8 cellular contexts compared by ENCODE assay signal in genomic region chr2:234191819-234192407, GRCh38.
DNase-seq lines count a peak whose midpoint lies in the region; ATAC-seq and TF ChIP-seq lines count a peak whose summit lies in the region.

No MANE protein-coding gene starts in this region.

- no peak overlapping the region for H3K27ac ChIP-seq in RWPE2 (ENCODE audit: poor library complexity, severe bottlenecking)

- peaks cover 5 to 11% of the 10 kb centered on the region in 2 donors for H3K4me1 Mint-ChIP-seq in natural killer cell

- peaks cover 12% of the 10 kb centered on the region for H3K4me1 ChIP-seq in RWPE2 (ENCODE audit: insufficient read depth, poor library complexity, severe bottlenecking)

- peak; percentile 57 for DNase-seq in DMS53 (lab: John Stamatoyannopoulos, UW)
- DNase-seq in NCI-H1436 (lab: John Stamatoyannopoulos, UW): peak; percentile 93
- DNase-seq in RWPE2 (ENCODE audit: low spot score): no peak
- peak; percentile 31 for DNase-seq in glomerular visceral epithelial cell (ENCODE audit: extremely low spot score)
- no peak for DNase-seq in activated CD4-positive, alpha-beta T cell treated with anti-CD3 and anti-CD28 coated beads for 1 hour
- DNase-seq in natural killer cell: no peak
- no peak for DNase-seq in activated CD8-positive, alpha-beta memory T cell treated with anti-CD3 and anti-CD28 coated beads for 24 hours

- H3K36me3 ChIP-seq in RWPE2 (ENCODE audit: low read depth): no peaks in the 10 kb centered on the region

- H3K27me3 ChIP-seq in RWPE2 (ENCODE audit: insufficient read depth, poor library complexity, severe bottlenecking): no peaks in the 10 kb centered on the region

- peak; percentile 42; the same call in 1 of the 3 replicates for ATAC-seq in RWPE2 (ENCODE audit: low read depth)
- no peak for ATAC-seq in HG03045 (IDR thresholded peaks at IDR 0.05; ENCODE audit: unreplicated experiment)
- ATAC-seq in natural killer cell: no peak

- no peak overlapping the region for H3K4me3 ChIP-seq in RWPE2 (ENCODE audit: severe bottlenecking)

- H3K4me3 Mint-ChIP-seq in natural killer cell: no peak overlapping the region

- no peaks in the 10 kb centered on the region for H3K36me3 Mint-ChIP-seq in natural killer cell

- intact Hi-C loops in natural killer cell (cut with micrococcal nuclease): no loop called here

- H3K27me3 Mint-ChIP-seq in natural killer cell (ENCODE audit: low read depth in 2 of 2): peaks cover 15 to 33% of the 10 kb centered on the region in 2 donors

- H3K9me3 Mint-ChIP-seq in natural killer cell: no peaks in the 10 kb centered on the region

- H3K27ac Mint-ChIP-seq in natural killer cell: no peak overlapping the region

- H3K9me3 ChIP-seq in RWPE2 (ENCODE audit: severe bottlenecking): no peaks in the 10 kb centered on the region

- no peak for TF ChIP-seq CTCF in RWPE2 (IDR thresholded peaks at IDR 0.05; ENCODE audit: poor library complexity, severe bottlenecking)
- no peak for TF ChIP-seq CTCF in natural killer cell (IDR thresholded peaks at IDR 0.05)

Comparison
In these comparisons a context has a peak if more than half of its experiments do, and no peak if none do; other contexts are left out.
1. DNase-seq: peak in DMS53 (single experiment), NCI-H1436 (single experiment) and glomerular visceral epithelial cell (single experiment); none in RWPE2 (single experiment), activated CD4-positive, alpha-beta T cell treated with anti-CD3 and anti-CD28 coated beads for 1 hour (single experiment), natural killer cell (single experiment) and activated CD8-positive, alpha-beta memory T cell treated with anti-CD3 and anti-CD28 coated beads for 24 hours (single experiment).